In the genomic region with DNA sequence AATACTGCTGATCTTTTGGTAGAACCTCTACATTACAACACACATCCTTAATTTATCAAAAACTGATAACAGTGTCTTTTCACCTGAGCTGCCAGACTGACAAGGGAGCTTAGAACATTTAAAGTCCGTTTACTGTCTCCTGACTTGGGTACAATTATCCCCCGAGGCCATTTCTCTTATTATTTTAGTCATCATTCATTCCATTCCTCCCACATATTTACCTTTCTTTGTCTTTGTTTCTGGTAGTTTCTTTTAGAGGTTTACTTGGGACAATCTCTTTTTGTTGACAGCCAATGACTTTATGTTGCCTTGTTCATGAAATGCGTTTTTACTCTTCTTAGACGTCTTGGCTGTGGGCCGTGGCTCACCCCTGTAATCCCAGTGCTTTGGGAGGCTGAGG, we compare ENCODE assay signal across 16 cellular contexts.
A peak's percentile ranks its signal among the peaks of the same experiment; 100 is the strongest.
DNase-seq lines count a peak whose midpoint lies in the region; ATAC-seq and TF ChIP-seq lines count a peak whose summit lies in the region.
"Had no signal": no experiment of that assay in that cellular context is flagged by ENCODE, and none has a peak within 500 bp of the region (broad histone marks: within the 10 kb centered on the region; RNA-seq: fewer than 3 reads in every experiment).

No MANE protein-coding gene starts in this region.

- H3K36me3 ChIP-seq in GM23338 (ENCODE audit: insufficient read depth) = no peaks in the 10 kb centered on the region
- H3K36me3 ChIP-seq in RWPE2 (ENCODE audit: low read depth) = no peaks in the 10 kb centered on the region
- H3K36me3 ChIP-seq in vagina = no peaks in the 10 kb centered on the region
- H3K36me3 ChIP-seq in tibial artery = peaks cover 5 to 12% (median 9%) of the 10 kb centered on the region in 3 donors
- H3K36me3 ChIP-seq: MG63 had no signal

- peaks cover 3% of the 10 kb centered on the region for H3K27me3 Mint-ChIP-seq in GM23338 (ENCODE audit: insufficient read depth, low read depth, poor library complexity)
- H3K27me3 Mint-ChIP-seq: CD4-positive, CD25-positive, alpha-beta regulatory T cell had no signal

- no peak overlapping the region for H3K4me3 Mint-ChIP-seq in GM23338
- H3K4me3 Mint-ChIP-seq: CD4-positive, CD25-positive, alpha-beta regulatory T cell had no signal

- no peaks in the 10 kb centered on the region for H3K4me1 ChIP-seq in GM23338 (ENCODE audit: insufficient read depth)
- peaks cover 22% of the 10 kb centered on the region for H3K4me1 ChIP-seq in RWPE2 (ENCODE audit: insufficient read depth, poor library complexity, severe bottlenecking)
- no peaks in the 10 kb centered on the region for H3K4me1 ChIP-seq in vagina
- H3K4me1 ChIP-seq in tibial artery = no peaks in the 10 kb centered on the region
- H3K4me1 ChIP-seq: A549, SJCRH30 had no signal

- H3K9me3 ChIP-seq in RWPE2 (ENCODE audit: severe bottlenecking) (no peaks in the 10 kb centered on the region), vagina (no peaks in the 10 kb centered on the region), tibial artery (no peaks in the 10 kb centered on the region)
- H3K9me3 ChIP-seq: A549, MG63, SJCRH30 had no signal

- H3K4me1 Mint-ChIP-seq in GM23338 = peaks cover 21% of the 10 kb centered on the region

- H4K20me1 ChIP-seq in GM23338 (replicated peaks; ENCODE audit: insufficient read depth) = no peaks in the 10 kb centered on the region

- no peak overlapping the region for H2AFZ ChIP-seq in GM23338

- no peaks in the 10 kb centered on the region for H3K9me2 ChIP-seq in GM23338 (ENCODE audit: insufficient read depth)

- H3F3A ChIP-seq in GM23338 (replicated peaks; ENCODE audit: low read depth) = no peaks in the 10 kb centered on the region

- H3K36me3 Mint-ChIP-seq in GM23338 (ENCODE audit: low read depth) = peaks cover 7% of the 10 kb centered on the region

- H3K27me3 ChIP-seq in GM23338 (ENCODE audit: insufficient read depth) (no peaks in the 10 kb centered on the region), RWPE2 (ENCODE audit: insufficient read depth, poor library complexity, severe bottlenecking) (no peaks in the 10 kb centered on the region), vagina (no peaks in the 10 kb centered on the region), tibial artery (no peaks in the 10 kb centered on the region)
- H3K27me3 ChIP-seq: MG63, SJCRH30 had no signal

- intact Hi-C loops in vagina (cut with DNase I) = loop anchor here (5.0 kb wide), 1 partner anchor 823 kb away; no protein-coding TSS in a partner anchor
- intact Hi-C loops in tibial artery (cut with DNase I; ENCODE audit: low total_unique reads) = no loop called here

- no peak overlapping the region for H3K4me2 ChIP-seq in GM23338
- H3K4me2 ChIP-seq: A549 had no signal

- peak overlapping the region; percentile 23; the same call in 1 of the 2 replicates for H3K27ac ChIP-seq in 22Rv1
- no peak overlapping the region for H3K27ac ChIP-seq in GM23338 (ENCODE audit: low read depth)
- peak overlapping the region; percentile 38 for H3K27ac ChIP-seq in RWPE2 (ENCODE audit: poor library complexity, severe bottlenecking)
- H3K27ac ChIP-seq in vagina = no peak overlapping the region
- no peak overlapping the region for H3K27ac ChIP-seq in tibial artery
- H3K27ac ChIP-seq: A549, SJCRH30 had no signal

- no peak for ATAC-seq in GM23338
- ATAC-seq in RWPE2 (ENCODE audit: low read depth) = peak; percentile 63
- no peak for ATAC-seq in HG03095 (IDR thresholded peaks at IDR 0.05; ENCODE audit: unreplicated experiment)
- ATAC-seq: A549 had no signal

- no peak for TF ChIP-seq CTCF in 22Rv1 (IDR thresholded peaks at IDR 0.05)
- TF ChIP-seq CTCF in GM23338 (conservative IDR thresholded peaks at IDR 0.05; ENCODE audit: low read depth in 2 of 2) = no peak
- no peak for TF ChIP-seq CTCF in RWPE2 (IDR thresholded peaks at IDR 0.05; ENCODE audit: poor library complexity, severe bottlenecking)
- no peak for TF ChIP-seq CTCF in fibroblast of villous mesenchyme (IDR thresholded peaks at IDR 0.05; ENCODE audit: insufficient read depth, low read depth, low read length)
- no peak for TF ChIP-seq CTCF in vagina (IDR thresholded peaks at IDR 0.05)
- no peak for TF ChIP-seq CTCF in tibial artery (IDR thresholded peaks at IDR 0.05)

- no peaks in the 10 kb centered on the region for H3K9me3 Mint-ChIP-seq in GM23338

- H3K27ac Mint-ChIP-seq in GM23338 = peak overlapping the region; percentile 6; the same call in 1 of the 2 replicates
- H3K27ac Mint-ChIP-seq: CD4-positive, CD25-positive, alpha-beta regulatory T cell had no signal

- H3K4me3 ChIP-seq in GM23338 (no peak overlapping the region), RWPE2 (ENCODE audit: severe bottlenecking) (no peak overlapping the region), fibroblast of villous mesenchyme (ENCODE audit: low read depth, low read length) (no peak overlapping the region), vagina (no peak overlapping the region), tibial artery (no peak overlapping the region)
- H3K4me3 ChIP-seq: A549, K562, MG63, SJCRH30 had no signal

- TF ChIP-seq POLR2A in vagina (IDR thresholded peaks at IDR 0.05) = no peak

- DNase-seq in GM23338 (ENCODE audit: low spot score) (no peak), RWPE2 (ENCODE audit: low spot score) (no peak), fibroblast of villous mesenchyme (ENCODE audit: low read depth) (peak; percentile 21), vagina (ENCODE audit: extremely low spot score in 2 of 2) (no peak), tibial artery (no peak)
- DNase-seq in stimulated activated CD4-positive, alpha-beta T cell treated with anti-CD3 and anti-CD28 coated beads, Interleukin-2, amount 100 ng/mL, for 24 hours = no peak
- DNase-seq: CD4-positive, CD25-positive, alpha-beta regulatory T cell; MG63; NCI-H1105 treated with DMSO at 0.1 percent for 48 hours; NCI-H2029; NCI-H510A treated with DMSO at 0.1 percent for 48 hours; SJCRH30 had no signal

- H3K79me2 ChIP-seq in GM23338 (replicated peaks; ENCODE audit: insufficient read depth) = 0 out of 2 replicates have a peak, but pooled peaks cover 4% of the 10 kb centered on the region

TF ChIP-seq in GM23338, 12 proteins besides CTCF, POLR2A, EP300 and RAD21 (continues in another document):
- no peak for TF ChIP-seq CREB1 (CRISPR knock-in tag; IDR thresholded peaks at IDR 0.05; ENCODE audit: low read depth)
- TF ChIP-seq EZH2phosphoT487 (IDR thresholded peaks at IDR 0.05; ENCODE audit: unreplicated experiment) = no peak
- TF ChIP-seq, protein P1, sequence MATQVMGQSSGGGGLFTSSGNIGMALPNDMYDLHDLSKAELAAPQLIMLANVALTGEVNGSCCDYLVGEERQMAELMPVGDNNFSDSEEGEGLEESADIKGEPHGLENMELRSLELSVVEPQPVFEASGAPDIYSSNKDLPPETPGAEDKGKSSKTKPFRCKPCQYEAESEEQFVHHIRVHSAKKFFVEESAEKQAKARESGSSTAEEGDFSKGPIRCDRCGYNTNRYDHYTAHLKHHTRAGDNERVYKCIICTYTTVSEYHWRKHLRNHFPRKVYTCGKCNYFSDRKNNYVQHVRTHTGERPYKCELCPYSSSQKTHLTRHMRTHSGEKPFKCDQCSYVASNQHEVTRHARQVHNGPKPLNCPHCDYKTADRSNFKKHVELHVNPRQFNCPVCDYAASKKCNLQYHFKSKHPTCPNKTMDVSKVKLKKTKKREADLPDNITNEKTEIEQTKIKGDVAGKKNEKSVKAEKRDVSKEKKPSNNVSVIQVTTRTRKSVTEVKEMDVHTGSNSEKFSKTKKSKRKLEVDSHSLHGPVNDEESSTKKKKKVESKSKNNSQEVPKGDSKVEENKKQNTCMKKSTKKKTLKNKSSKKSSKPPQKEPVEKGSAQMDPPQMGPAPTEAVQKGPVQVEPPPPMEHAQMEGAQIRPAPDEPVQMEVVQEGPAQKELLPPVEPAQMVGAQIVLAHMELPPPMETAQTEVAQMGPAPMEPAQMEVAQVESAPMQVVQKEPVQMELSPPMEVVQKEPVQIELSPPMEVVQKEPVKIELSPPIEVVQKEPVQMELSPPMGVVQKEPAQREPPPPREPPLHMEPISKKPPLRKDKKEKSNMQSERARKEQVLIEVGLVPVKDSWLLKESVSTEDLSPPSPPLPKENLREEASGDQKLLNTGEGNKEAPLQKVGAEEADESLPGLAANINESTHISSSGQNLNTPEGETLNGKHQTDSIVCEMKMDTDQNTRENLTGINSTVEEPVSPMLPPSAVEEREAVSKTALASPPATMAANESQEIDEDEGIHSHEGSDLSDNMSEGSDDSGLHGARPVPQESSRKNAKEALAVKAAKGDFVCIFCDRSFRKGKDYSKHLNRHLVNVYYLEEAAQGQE (IDR thresholded peaks at IDR 0.05; ENCODE audit: unreplicated experiment) = no peak
- no peak for TF ChIP-seq ZNF331 (CRISPR knock-in tag; IDR thresholded peaks at IDR 0.05; ENCODE audit: low read depth)
- no peak for TF ChIP-seq STAT1 (IDR thresholded peaks at IDR 0.05; ENCODE audit: unreplicated experiment)
- no peak for TF ChIP-seq JUNB (IDR thresholded peaks at IDR 0.05; ENCODE audit: unreplicated experiment)

Comparison
In these comparisons a context has a peak if more than half of its experiments do, and no peak if none do; other contexts are left out.
1. H3K27ac ChIP-seq: peak in 22Rv1 (single experiment) and RWPE2 (single experiment); none in GM23338 (single experiment), vagina (single experiment) and tibial artery (0 of 2).